ENCODE assay signal across 21 cellular contexts in the genomic region with DNA sequence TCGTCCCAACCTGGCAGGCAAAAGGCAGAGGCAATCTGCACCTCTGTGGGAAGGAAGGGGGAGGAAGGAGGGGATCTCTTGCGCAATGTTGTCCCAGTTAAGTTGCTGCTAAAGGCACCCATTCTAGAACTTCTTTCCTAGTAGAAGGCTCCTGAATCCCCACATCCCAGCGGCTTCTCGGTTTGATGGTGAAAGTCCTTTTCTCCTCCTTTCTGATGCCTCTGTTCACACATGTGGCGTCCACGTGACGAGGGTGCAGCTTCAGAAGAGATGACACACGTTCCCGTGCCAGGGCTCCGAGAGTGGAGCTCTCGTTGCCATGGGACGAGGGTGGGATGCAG.
DNase-seq lines count a peak whose midpoint lies in the region; ATAC-seq, FAIRE-seq and TF ChIP-seq lines count a peak whose summit lies in the region.
"Had no signal": no experiment of that assay in that cellular context is flagged by ENCODE, and none has a peak within 500 bp of the region (broad histone marks: within the 10 kb centered on the region; RNA-seq: fewer than 3 reads in every experiment).

No MANE protein-coding gene starts in this region.

- H3K9me3 ChIP-seq in K562 (replicated peaks; ENCODE audit: control insufficient read depth, insufficient read depth, low read depth, low read length) (no peaks in the 10 kb centered on the region; the same call in 1 of the 2 replicates), left lung (no peaks in the 10 kb centered on the region), neural progenitor cell (ENCODE audit: low read depth) (no peaks in the 10 kb centered on the region)
- H3K9me3 ChIP-seq: esophagus muscularis mucosa, mucosa of descending colon, SJSA1, spleen had no signal

- H3K4me1 ChIP-seq in K562 (replicated peaks in 1 of 2; ENCODE audit: control insufficient read depth in 2 of 2, insufficient read depth in 2 of 2, low read length in 2 of 2) (peaks cover 0 to under 1% of the 10 kb centered on the region in 2 experiments; a peak in 1 of 5 replicates), left lung (peaks cover 0 to 6% of the 10 kb centered on the region in 2 donors), neural progenitor cell (peaks cover 13% of the 10 kb centered on the region)

- TF ChIP-seq EP300 in K562 (IDR thresholded peaks at IDR 0.05; ENCODE audit: low read length): no peak

- TF ChIP-seq CTCF in K562 (IDR thresholded peaks at IDR 0.05 in 2 of 3, conservative IDR thresholded peaks at IDR 0.05 in 1 of 3; ENCODE audit: insufficient read depth in 2 of 3, low read depth in 1 of 3, low read length in 3 of 3) (no peak), left lung (IDR thresholded peaks at IDR 0.05) (no peak), neural progenitor cell (IDR thresholded peaks at IDR 0.05) (no peak)

- H3K4me2 ChIP-seq in K562 (ENCODE audit: insufficient read depth, low read length): no peak overlapping the region
- no peak overlapping the region for H3K4me2 ChIP-seq in neural progenitor cell

- DNase-seq in NOMO-1 treated with dmso at 0.1 percent for 144 hours (lab: John Stamatoyannopoulos, UW; ENCODE audit: unreplicated experiment) (peak; percentile 16), NOMO-1 (lab: John Stamatoyannopoulos, UW; ENCODE audit: unreplicated experiment in 2 of 2) (no peak), K562 (ENCODE audit: extremely low read depth in 1 of 4, low spot score in 3 of 4) (no peak), left lung (peak in 1 of 2 donors; percentile 46), ureter (ENCODE audit: low spot score) (peak; percentile 56), neural progenitor cell (ENCODE audit: low spot score) (no peak), T-helper 9 cell (no peak), retina (no peak)
- DNase-seq: activated CD4-positive, alpha-beta T cell treated with anti-CD3 and anti-CD28 coated beads for 1 hour; activated CD8-positive, alpha-beta memory T cell treated with anti-CD3 and anti-CD28 coated beads, Interleukin-2, amount 50 U/mL, for 4 hours; CD8-positive, alpha-beta T cell; kidney glomerular epithelial cell; mucosa of descending colon; NCI-H1105; NK-92 treated with Interleukin-12 subunit alpha and Interleukin-12 subunit beta, amount 100 ng/mL, for 24 hours; spleen had no signal

- in situ Hi-C loops in K562 (cut with MboI): no loop called here

- H3K9ac ChIP-seq in K562 (ENCODE audit: insufficient read depth in 1 of 2, low read depth in 2 of 2, low read length in 2 of 2): no peak overlapping the region
- H3K9ac ChIP-seq in neural progenitor cell: no peak overlapping the region

- H3K9me3 Mint-ChIP-seq in neural progenitor cell: no peaks in the 10 kb centered on the region
- H3K9me3 Mint-ChIP-seq: CD8-positive, alpha-beta T cell; stimulated activated effector memory CD8-positive, alpha-beta T cell treated with anti-CD3 and anti-CD28 coated beads, Interleukin-12 subunit alpha, Interleukin-12 subunit beta, amount 100 ng/mL, for 72 hours; type B pancreatic cell had no signal

- intact Hi-C loops in K562 (cut with micrococcal nuclease) (no loop called here), left lung (cut with DNase I) (loop anchor here in 1 of 2 donors (10.0 kb wide), 1 partner anchor 201 kb away; no protein-coding TSS in a partner anchor)

- no peak for TF ChIP-seq POLR2A in K562 (conservative IDR thresholded peaks at IDR 0.05)

- TF ChIP-seq RAD21 in K562 (CRISPR knock-in tag; conservative IDR thresholded peaks at IDR 0.05 in 1 of 2, IDR thresholded peaks at IDR 0.05 in 1 of 2): no peak

- peaks cover 6% of the 10 kb centered on the region for H3K27me3 Mint-ChIP-seq in neural progenitor cell (ENCODE audit: insufficient read depth, low read depth)

- H3K36me3 ChIP-seq in K562 (ENCODE audit: control insufficient read depth, insufficient read depth, low read length): no peaks in the 10 kb centered on the region
- peaks cover 0 to 12% of the 10 kb centered on the region in 2 donors for H3K36me3 ChIP-seq in left lung
- no peaks in the 10 kb centered on the region for H3K36me3 ChIP-seq in neural progenitor cell

- H3K79me2 ChIP-seq in K562 (ENCODE audit: control insufficient read depth, insufficient read depth, low read length): no peaks in the 10 kb centered on the region
- no peaks in the 10 kb centered on the region for H3K79me2 ChIP-seq in neural progenitor cell (ENCODE audit: low read depth)

- FAIRE-seq in K562 (lab: Jason Lieb, UNC): no peak
- FAIRE-seq: A204.1 had no signal

- H3K9me1 ChIP-seq in K562 (ENCODE audit: control insufficient read depth, insufficient read depth, low read length): no peaks in the 10 kb centered on the region

- no peak overlapping the region for H3K4me3 Mint-ChIP-seq in neural progenitor cell
- H3K4me3 Mint-ChIP-seq: CD8-positive, alpha-beta T cell; stimulated activated effector memory CD8-positive, alpha-beta T cell treated with anti-CD3 and anti-CD28 coated beads, Interleukin-12 subunit alpha, Interleukin-12 subunit beta, amount 100 ng/mL, for 72 hours; type B pancreatic cell had no signal

- no peak overlapping the region for H3K27ac ChIP-seq in K562 (ENCODE audit: extremely low read depth, low read depth, low read length)
- H3K27ac ChIP-seq in left lung: no peak overlapping the region
- no peak overlapping the region for H3K27ac ChIP-seq in neural progenitor cell
- H3K27ac ChIP-seq: SJSA1 had no signal

- H3K4me3 ChIP-seq in K562 (no peak overlapping the region), left lung (no peak overlapping the region), neural progenitor cell (no peak overlapping the region)
- H3K4me3 ChIP-seq: esophagus muscularis mucosa, mucosa of descending colon, SJSA1, spleen had no signal

- ATAC-seq in K562 (no peak), left lung (peak; percentile 42)
- ATAC-seq: CD8-positive, alpha-beta T cell; mucosa of descending colon; stimulated activated effector memory CD8-positive, alpha-beta T cell treated with anti-CD3 and anti-CD28 coated beads, Interleukin-12 subunit alpha, Interleukin-12 subunit beta, amount 100 ng/mL, for 72 hours had no signal

- H3K36me3 Mint-ChIP-seq in neural progenitor cell: no peaks in the 10 kb centered on the region
- H3K36me3 Mint-ChIP-seq: CD8-positive, alpha-beta T cell; stimulated activated effector memory CD8-positive, alpha-beta T cell treated with anti-CD3 and anti-CD28 coated beads, Interleukin-12 subunit alpha, Interleukin-12 subunit beta, amount 100 ng/mL, for 72 hours; type B pancreatic cell had no signal

- no peak overlapping the region for H3K27ac Mint-ChIP-seq in neural progenitor cell
- H3K27ac Mint-ChIP-seq: CD8-positive, alpha-beta T cell; stimulated activated effector memory CD8-positive, alpha-beta T cell treated with anti-CD3 and anti-CD28 coated beads, Interleukin-12 subunit alpha, Interleukin-12 subunit beta, amount 100 ng/mL, for 72 hours; type B pancreatic cell had no signal

- POLR2A ChIA-PET in K562 (lab: Yijun Ruan, JAX): no interaction called here

- H3K27me3 ChIP-seq in K562 (ENCODE audit: control insufficient read depth in 2 of 2, insufficient read depth in 2 of 2, low read length in 2 of 2) (peaks cover 13 to 86% of the 10 kb centered on the region in 2 experiments; a peak in 3 of 5 replicates), left lung (peaks cover 0 to 52% of the 10 kb centered on the region in 2 donors), neural progenitor cell (no peaks in the 10 kb centered on the region)
- H3K27me3 ChIP-seq: esophagus muscularis mucosa, SJSA1 had no signal

- peaks cover 15% of the 10 kb centered on the region for H3K4me1 Mint-ChIP-seq in neural progenitor cell

- no peak overlapping the region for H2AFZ ChIP-seq in K562 (ENCODE audit: low read depth, low read length)
- no peak overlapping the region for H2AFZ ChIP-seq in neural progenitor cell (replicated peaks)

- CTCF ChIA-PET in K562 (lab: Yijun Ruan, JAX; ENCODE audit: low intra/inter-chr PET ratio): interaction anchor here (0.6 kb wide), 1 partner anchor 89 kb away, joined by 3 read pairs; no protein-coding TSS in a partner anchor

- no TSS peak for BruUV-seq in K562 (replicated peaks; lab: Mats Ljungman, UMichigan)

- WGBS in K562 (ENCODE audit: insufficient coverage, low coverage, missing lambda C conversion rate): 0% methylated on average over 11 of the region's 12 CpGs

- H3F3A ChIP-seq in neural progenitor cell (ENCODE audit: low read depth): peaks cover 11% of the 10 kb centered on the region

- no peaks in the 10 kb centered on the region; the same call in 1 of the 2 replicates for H4K20me1 ChIP-seq in K562 (replicated peaks; ENCODE audit: control insufficient read depth, insufficient read depth, low read length)
- H4K20me1 ChIP-seq in neural progenitor cell (ENCODE audit: low read depth): no peaks in the 10 kb centered on the region

TF ChIP-seq in K562, 482 proteins besides CTCF, POLR2A, EP300 and RAD21:
- peak; percentile 83 for TF ChIP-seq CEBPB (tag; IDR thresholded peaks at IDR 0.05)
- TF ChIP-seq, protein P1, sequence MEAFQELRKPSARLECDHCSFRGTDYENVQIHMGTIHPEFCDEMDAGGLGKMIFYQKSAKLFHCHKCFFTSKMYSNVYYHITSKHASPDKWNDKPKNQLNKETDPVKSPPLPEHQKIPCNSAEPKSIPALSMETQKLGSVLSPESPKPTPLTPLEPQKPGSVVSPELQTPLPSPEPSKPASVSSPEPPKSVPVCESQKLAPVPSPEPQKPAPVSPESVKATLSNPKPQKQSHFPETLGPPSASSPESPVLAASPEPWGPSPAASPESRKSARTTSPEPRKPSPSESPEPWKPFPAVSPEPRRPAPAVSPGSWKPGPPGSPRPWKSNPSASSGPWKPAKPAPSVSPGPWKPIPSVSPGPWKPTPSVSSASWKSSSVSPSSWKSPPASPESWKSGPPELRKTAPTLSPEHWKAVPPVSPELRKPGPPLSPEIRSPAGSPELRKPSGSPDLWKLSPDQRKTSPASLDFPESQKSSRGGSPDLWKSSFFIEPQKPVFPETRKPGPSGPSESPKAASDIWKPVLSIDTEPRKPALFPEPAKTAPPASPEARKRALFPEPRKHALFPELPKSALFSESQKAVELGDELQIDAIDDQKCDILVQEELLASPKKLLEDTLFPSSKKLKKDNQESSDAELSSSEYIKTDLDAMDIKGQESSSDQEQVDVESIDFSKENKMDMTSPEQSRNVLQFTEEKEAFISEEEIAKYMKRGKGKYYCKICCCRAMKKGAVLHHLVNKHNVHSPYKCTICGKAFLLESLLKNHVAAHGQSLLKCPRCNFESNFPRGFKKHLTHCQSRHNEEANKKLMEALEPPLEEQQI (IDR thresholded peaks at IDR 0.05): no peak
- TF ChIP-seq BRF1 (IDR thresholded peaks at IDR 0.05; ENCODE audit: borderline replicate concordance, extremely low read depth, insufficient read length): no peak
- TF ChIP-seq TCFL5 (CRISPR knock-in tag; conservative IDR thresholded peaks at IDR 0.05): no peak
- TF ChIP-seq ZNF324 (CRISPR knock-in tag; IDR thresholded peaks at IDR 0.05): no peak
- no peak for TF ChIP-seq CEBPG (CRISPR knock-in tag; IDR thresholded peaks at IDR 0.05)
- peak; percentile 41 to 71; a peak in 2 of 4 replicates for TF ChIP-seq CEBPG (tag; conservative IDR thresholded peaks at IDR 0.05 in 1 of 2, IDR thresholded peaks at IDR 0.05 in 1 of 2)
- no peak for TF ChIP-seq NFE2L1 (tag; IDR thresholded peaks at IDR 0.05; ENCODE audit: borderline replicate concordance, low read depth)
TF ChIP-seq in K562: peak in this region for 2.

Comparison
In these comparisons a context has a peak if more than half of its experiments do, and no peak if none do; other contexts are left out.
1. DNase-seq: peak in NOMO-1 treated with dmso at 0.1 percent for 144 hours (single experiment) and ureter (single experiment); none in NOMO-1 (0 of 2), K562 (0 of 4), neural progenitor cell (single experiment), T-helper 9 cell (single experiment) and retina (single experiment).